Comparison of ENCODE assay signal across 16 cellular contexts in genomic region chr3:139715736-139716135, GRCh38. TPM values are rescaled to one million over a fixed set of nuclear protein-coding genes. Genes with fewer than 3 reads are reported as not detected.
DNase-seq lines count a peak whose midpoint lies in the region; ATAC-seq and TF ChIP-seq lines count a peak whose summit lies in the region.
"Had no signal": no experiment of that assay in that cellular context is flagged by ENCODE, and none has a peak within 500 bp of the region (broad histone marks: within the 10 kb centered on the region; RNA-seq: fewer than 3 reads in every experiment).

No MANE protein-coding gene starts in this region.

- ATAC-seq in RWPE2 (ENCODE audit: low read depth) (peak; percentile 72; the same call in 2 of the 3 replicates), foreskin keratinocyte (peak; percentile 88), T-helper 17 cell (no peak)

- H3K27me3 Mint-ChIP-seq in T-helper 17 cell: peaks cover 2% of the 10 kb centered on the region

- no peak overlapping the region for H3K4me3 Mint-ChIP-seq in T-helper 17 cell

- DNase-seq in DMS 273 treated with DMSO at 0.1 percent for 48 hours (lab: John Stamatoyannopoulos, UW) (peak; percentile 9), NCI-H1105 treated with DMSO at 0.1 percent for 48 hours (lab: John Stamatoyannopoulos, UW) (peak; percentile 73), RWPE2 (ENCODE audit: low spot score) (no peak), foreskin keratinocyte (peak; percentile 97 to 99), NCI-H1092 (lab: John Stamatoyannopoulos, UW) (no peak), T-helper 17 cell (no peak)
- DNase-seq in stimulated activated naive CD4-positive, alpha-beta T cell (lab: John Stamatoyannopoulos, UW): no peak
- DNase-seq: AML-193, COR-L47, NCI-H2081 treated with DMSO at 0.1 percent for 48 hours, NCI-H510A had no signal

- no peak overlapping the region for H3K4me3 ChIP-seq in RWPE2 (ENCODE audit: severe bottlenecking)
- H3K4me3 ChIP-seq: HAP-1, SJSA1 had no signal

- H3K27me3 ChIP-seq in RWPE2 (ENCODE audit: insufficient read depth, poor library complexity, severe bottlenecking) (no peaks in the 10 kb centered on the region), foreskin keratinocyte (peaks cover 8% of the 10 kb centered on the region)

- H3K36me3 Mint-ChIP-seq in T-helper 17 cell (ENCODE audit: low read depth): no peaks in the 10 kb centered on the region
- H3K36me3 Mint-ChIP-seq: CD14-positive monocyte had no signal

- no peaks in the 10 kb centered on the region for H3K36me3 ChIP-seq in RWPE2 (ENCODE audit: low read depth)
- H3K36me3 ChIP-seq: HAP-1, SJSA1 had no signal

- H3K9me3 ChIP-seq in RWPE2 (ENCODE audit: severe bottlenecking) (no peaks in the 10 kb centered on the region), T-helper 17 cell (ENCODE audit: control insufficient read depth, low read length, poor library complexity, severe bottlenecking) (no peaks in the 10 kb centered on the region)
- H3K9me3 ChIP-seq: HAP-1, SJSA1 had no signal

- H3K4me1 Mint-ChIP-seq in T-helper 17 cell: no peaks in the 10 kb centered on the region

- no peak overlapping the region for H3K27ac Mint-ChIP-seq in T-helper 17 cell

- no peaks in the 10 kb centered on the region for H3K4me1 ChIP-seq in RWPE2 (ENCODE audit: insufficient read depth, poor library complexity, severe bottlenecking)
- H3K4me1 ChIP-seq in foreskin keratinocyte: peaks cover 12% of the 10 kb centered on the region
- H3K4me1 ChIP-seq: HAP-1, SJSA1 had no signal

- TF ChIP-seq CTCF in RWPE2 (IDR thresholded peaks at IDR 0.05; ENCODE audit: poor library complexity, severe bottlenecking) (no peak), foreskin keratinocyte (conservative IDR thresholded peaks at IDR 0.05) (no peak)

- no peak overlapping the region for H3K27ac ChIP-seq in RWPE2 (ENCODE audit: poor library complexity, severe bottlenecking)
- no peak overlapping the region for H3K27ac ChIP-seq in foreskin keratinocyte
- H3K27ac ChIP-seq: HL-60, SJSA1 had no signal

RNA-seq across cellular contexts. Expression of gene NMNAT3, which starts 38.0 kb away (rescaled TPM):
- 1.5 and 1.6 TPM in 2 replicates for total RNA-seq in foreskin keratinocyte
- polyA plus RNA-seq in foreskin keratinocyte: 0.93 and 1.0 TPM in 2 replicates
- 1 to 10 TPM; 1.3 to 1.7 TPM for total RNA-seq in T-helper 17 cell
- total RNA-seq: LHCN-M2, SJSA1 had no signal

Comparison
In these comparisons a context has a peak if more than half of its experiments do, and no peak if none do; other contexts are left out.
1. DNase-seq: peak in DMS 273 treated with DMSO at 0.1 percent for 48 hours (single experiment), NCI-H1105 treated with DMSO at 0.1 percent for 48 hours (single experiment) and foreskin keratinocyte (2 of 2); none in RWPE2 (single experiment), stimulated activated naive CD4-positive, alpha-beta T cell (0 of 6), NCI-H1092 (single experiment) and T-helper 17 cell (0 of 3).